ENCODE assay signal across 8 cellular contexts in the genomic region with DNA sequence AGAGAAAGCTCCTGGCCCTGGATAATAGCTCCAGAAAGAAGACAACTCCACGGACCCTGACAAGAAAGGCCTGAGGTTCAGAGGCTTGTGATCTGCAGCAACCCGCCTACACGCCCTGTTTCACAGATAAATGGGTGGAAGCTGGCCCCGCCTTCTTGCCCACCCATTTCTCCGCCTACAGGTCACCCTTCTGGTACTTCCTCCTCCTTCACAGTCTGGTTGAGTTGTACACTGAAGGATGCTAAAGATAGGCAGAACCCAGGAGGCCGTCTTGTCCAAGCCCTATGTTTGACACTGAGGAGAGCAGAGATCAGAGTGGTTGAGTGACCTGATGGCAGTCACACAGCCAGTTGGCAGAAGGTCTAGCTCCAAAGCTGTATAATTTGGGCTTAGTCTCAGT. TPM values are rescaled to one million over a fixed set of nuclear protein-coding genes. Genes with fewer than 3 reads are reported as not detected.
DNase-seq lines count a peak whose midpoint lies in the region; ATAC-seq, FAIRE-seq and TF ChIP-seq lines count a peak whose summit lies in the region.

No MANE protein-coding gene starts in this region.

- H3K36me3 Mint-ChIP-seq in activated T-cell treated with anti-CD3 and anti-CD28 coated beads, Interleukin-2, amount 50 U/mL, for 72 hours (ENCODE audit: insufficient read depth in 2 of 2), result no peaks in the 10 kb centered on the region
- H3K36me3 Mint-ChIP-seq in HFFc6 (ENCODE audit: low read depth), result no peaks in the 10 kb centered on the region

- no peak overlapping the region for H3K4me3 Mint-ChIP-seq in activated T-cell treated with anti-CD3 and anti-CD28 coated beads, Interleukin-2, amount 50 U/mL, for 72 hours
- H3K4me3 Mint-ChIP-seq in HFFc6, result no peak overlapping the region

- no peak for TF ChIP-seq CTCF in HFFc6 (IDR thresholded peaks at IDR 0.05)

- no peak for FAIRE-seq in H54 (lab: Jason Lieb, UNC)

- DNase-seq in SIG-M5 treated with dmso at 0.1 percent for 504 hours (lab: John Stamatoyannopoulos, UW; ENCODE audit: unreplicated experiment) (peak; percentile 58), SIG-M5 (lab: John Stamatoyannopoulos, UW) (no peak), NOMO-1 (lab: John Stamatoyannopoulos, UW; ENCODE audit: unreplicated experiment in 2 of 2) (peak; percentile 51 to 55), HFFc6 (no peak), H54 (ENCODE audit: insufficient read length, low spot score) (no peak), NCI-H1105 treated with DMSO at 0.1 percent for 48 hours (lab: John Stamatoyannopoulos, UW) (no peak)
- DNase-seq in activated T-cell treated with anti-CD3 and anti-CD28 coated beads, Interleukin-2, amount 50 U/mL, for 72 hours, result peak; percentile 43 to 54
- peak; percentile 14 for DNase-seq in stimulated activated CD8-positive, alpha-beta memory T cell treated with anti-CD3 and anti-CD28 coated beads, Interleukin-12 subunit alpha, Interleukin-12 subunit beta, amount 100 ng/mL, for 1 hour (ENCODE audit: low read depth)

- no peak for TF ChIP-seq POLR2A in H54 (IDR thresholded peaks at IDR 0.05; ENCODE audit: low read depth, low read length)

- peak; percentile 58 to 70 for ATAC-seq in activated T-cell treated with anti-CD3 and anti-CD28 coated beads, Interleukin-2, amount 50 U/mL, for 72 hours (replicated peaks in 1 of 2)

- H3K9me3 Mint-ChIP-seq in activated T-cell treated with anti-CD3 and anti-CD28 coated beads, Interleukin-2, amount 50 U/mL, for 72 hours, result no peaks in the 10 kb centered on the region
- no peaks in the 10 kb centered on the region for H3K9me3 Mint-ChIP-seq in HFFc6

- H3K27me3 Mint-ChIP-seq in activated T-cell treated with anti-CD3 and anti-CD28 coated beads, Interleukin-2, amount 50 U/mL, for 72 hours (ENCODE audit: low read depth), result no peaks in the 10 kb centered on the region
- peaks cover 19% of the 10 kb centered on the region for H3K27me3 Mint-ChIP-seq in HFFc6 (ENCODE audit: insufficient read depth)

- H3K27ac Mint-ChIP-seq in activated T-cell treated with anti-CD3 and anti-CD28 coated beads, Interleukin-2, amount 50 U/mL, for 72 hours, result no peak overlapping the region
- no peak overlapping the region for H3K27ac Mint-ChIP-seq in HFFc6

- peaks cover 8% of the 10 kb centered on the region for H3K4me1 Mint-ChIP-seq in activated T-cell treated with anti-CD3 and anti-CD28 coated beads, Interleukin-2, amount 50 U/mL, for 72 hours (ENCODE audit: low read depth)
- no peaks in the 10 kb centered on the region for H3K4me1 Mint-ChIP-seq in HFFc6 (ENCODE audit: low read depth)

RNA-seq across cellular contexts. Expression of a gene that starts 34.2 kb away (rescaled TPM):
- total RNA-seq in activated T-cell treated with anti-CD3 and anti-CD28 coated beads, Interleukin-2, amount 50 U/mL, for 72 hours, result 10 to 100 TPM in 1 of 2 donors, under 1 TPM in 1; 0.07 to 11.5 TPM
- total RNA-seq in HFFc6 (2021; fragmentation: NEBNext Ultra II Directional; extraction: Animal tissue kit (Norgen Biotek cat#: 25700)), result 1 to 10 TPM; 3.8 to 6.8 (median 5.7) TPM

Comparison
In these comparisons a context has a peak if more than half of its experiments do, and no peak if none do; other contexts are left out.
1. DNase-seq: peak in SIG-M5 treated with dmso at 0.1 percent for 504 hours (single experiment), NOMO-1 (2 of 2), activated T-cell treated with anti-CD3 and anti-CD28 coated beads, Interleukin-2, amount 50 U/mL, for 72 hours (2 of 2) and stimulated activated CD8-positive, alpha-beta memory T cell treated with anti-CD3 and anti-CD28 coated beads, Interleukin-12 subunit alpha, Interleukin-12 subunit beta, amount 100 ng/mL, for 1 hour (single experiment); none in SIG-M5 (single experiment), HFFc6 (single experiment), H54 (single experiment) and NCI-H1105 treated with DMSO at 0.1 percent for 48 hours (single experiment).